ENCODE assay signal across 15 cellular contexts in the genomic region with DNA sequence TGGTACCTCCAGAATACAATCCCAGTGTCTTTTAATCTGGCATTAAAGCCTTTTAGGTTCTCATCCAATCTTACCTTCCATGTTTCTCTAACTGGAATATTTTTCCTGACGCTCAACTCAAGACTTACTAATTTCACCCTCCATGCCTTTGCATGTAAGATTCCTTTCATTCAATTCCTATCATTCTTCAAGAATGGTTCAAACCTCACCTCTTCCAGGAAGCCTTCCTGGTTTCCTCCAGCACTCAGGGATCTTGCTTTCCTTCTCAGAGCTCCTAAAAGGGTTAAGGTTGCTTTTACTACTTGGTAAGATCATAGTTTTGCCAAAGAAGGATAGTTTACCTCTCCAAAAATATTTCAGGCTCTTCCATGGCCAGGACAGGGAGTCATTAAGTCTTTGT.
DNase-seq lines count a peak whose midpoint lies in the region; ATAC-seq and TF ChIP-seq lines count a peak whose summit lies in the region.
"Had no signal": no experiment of that assay in that cellular context is flagged by ENCODE, and none has a peak within 500 bp of the region (broad histone marks: within the 10 kb centered on the region; RNA-seq: fewer than 3 reads in every experiment).

No MANE protein-coding gene starts in this region.

- no peaks in the 10 kb centered on the region for H3K9me3 ChIP-seq in CD8-positive, alpha-beta T cell (ENCODE audit: low read length)
- H3K9me3 ChIP-seq in naive thymus-derived CD4-positive, alpha-beta T cell (ENCODE audit: control insufficient read depth in 2 of 3, low read length in 3 of 3) = no peaks in the 10 kb centered on the region
- H3K9me3 ChIP-seq: BE2C, Peyer's patch had no signal

- TF ChIP-seq CTCF in CD8-positive, alpha-beta T cell (IDR thresholded peaks at IDR 0.05) = no peak

- no peak overlapping the region for H3K4me3 ChIP-seq in CD8-positive, alpha-beta T cell (ENCODE audit: low read depth, low read length)
- H3K4me3 ChIP-seq in naive thymus-derived CD4-positive, alpha-beta T cell (ENCODE audit: low read length) = no peak overlapping the region
- H3K4me3 ChIP-seq: Peyer's patch had no signal

- H3K27me3 ChIP-seq in CD8-positive, alpha-beta T cell (ENCODE audit: insufficient read depth, low read length) = no peaks in the 10 kb centered on the region
- H3K27me3 ChIP-seq in naive thymus-derived CD4-positive, alpha-beta T cell (ENCODE audit: control insufficient read depth in 2 of 2, insufficient read depth in 2 of 2, low read length in 2 of 2) = no peaks in the 10 kb centered on the region
- H3K27me3 ChIP-seq: BE2C, Peyer's patch had no signal

- no peaks in the 10 kb centered on the region for H3K36me3 ChIP-seq in CD8-positive, alpha-beta T cell (ENCODE audit: insufficient read depth, low read length)
- no peaks in the 10 kb centered on the region for H3K36me3 ChIP-seq in naive thymus-derived CD4-positive, alpha-beta T cell (ENCODE audit: control insufficient read depth in 2 of 3, insufficient read depth in 3 of 3, low read length in 3 of 3)
- H3K36me3 ChIP-seq: BE2C, Peyer's patch had no signal

- H3K27ac ChIP-seq in CD8-positive, alpha-beta T cell (ENCODE audit: low read depth, low read length) = no peak overlapping the region
- H3K27ac ChIP-seq in naive thymus-derived CD4-positive, alpha-beta T cell (ENCODE audit: low read depth, low read length) = no peak overlapping the region
- H3K27ac ChIP-seq: Peyer's patch had no signal

- no peaks in the 10 kb centered on the region for H3K9me3 Mint-ChIP-seq in activated CD4-positive, alpha-beta T cell treated with anti-CD3 and anti-CD28 coated beads, Interleukin-2, amount 10 ng/mL, durations not matched to agents 7 days and 5 days
- H3K9me3 Mint-ChIP-seq in CD8-positive, alpha-beta T cell = no peaks in the 10 kb centered on the region
- no peaks in the 10 kb centered on the region for H3K9me3 Mint-ChIP-seq in activated naive CD8-positive, alpha-beta T cell treated with anti-CD3 and anti-CD28 coated beads, Interleukin-2, amount 10 ng/mL, durations not matched to agents 7 days and 5 days
- no peaks in the 10 kb centered on the region for H3K9me3 Mint-ChIP-seq in naive thymus-derived CD4-positive, alpha-beta T cell
- no peaks in the 10 kb centered on the region for H3K9me3 Mint-ChIP-seq in stimulated activated memory B cell treated with anti-CD40 and anti-IgM and Interleukin-4, amounts not matched to agents 10 μg/mL and 1 μg/mL and 100 μg/mL, for 72 hours

- CTCF ChIA-PET in activated CD4-positive, alpha-beta T cell treated with anti-CD3 and anti-CD28 coated beads, Interleukin-2, amount 10 ng/mL, durations not matched to agents 7 days and 5 days (lab: Charles Lee) = interaction anchor here (1.3 to 2.0 kb wide), 2 partner anchors 11 to 33 kb away, joined by 3 to 5 read pairs; no protein-coding TSS in a partner anchor
- CTCF ChIA-PET in CD8-positive, alpha-beta T cell (lab: Charles Lee) = no interaction called here
- CTCF ChIA-PET in naive thymus-derived CD4-positive, alpha-beta T cell (lab: Charles Lee) = interaction anchor here (0.7 to 1.3 kb wide), 2 partner anchors 33 to 205 kb away, joined by 3 to 4 read pairs; no protein-coding TSS in a partner anchor

- intact Hi-C loops in CD8-positive, alpha-beta T cell (cut with DNase I, micrococcal nuclease) = loop anchor here in 1 of 2 experiments (10.0 kb wide), 2 partner anchors 357 to 887 kb away; a partner anchor contains a TSS
- intact Hi-C loops in naive thymus-derived CD4-positive, alpha-beta T cell (cut with micrococcal nuclease) = no loop called here

- H3K4me1 Mint-ChIP-seq in activated CD4-positive, alpha-beta T cell treated with anti-CD3 and anti-CD28 coated beads, Interleukin-2, amount 10 ng/mL, durations not matched to agents 7 days and 5 days = peaks cover 3% of the 10 kb centered on the region
- peaks cover 14% of the 10 kb centered on the region for H3K4me1 Mint-ChIP-seq in CD8-positive, alpha-beta T cell (ENCODE audit: low read depth)
- peaks cover 22% of the 10 kb centered on the region for H3K4me1 Mint-ChIP-seq in activated naive CD8-positive, alpha-beta T cell treated with anti-CD3 and anti-CD28 coated beads, Interleukin-2, amount 10 ng/mL, durations not matched to agents 7 days and 5 days
- peaks cover 0 to 30% (median 0%) of the 10 kb centered on the region in 7 donors for H3K4me1 Mint-ChIP-seq in naive thymus-derived CD4-positive, alpha-beta T cell
- no peaks in the 10 kb centered on the region for H3K4me1 Mint-ChIP-seq in stimulated activated memory B cell treated with anti-CD40 and anti-IgM and Interleukin-4, amounts not matched to agents 10 μg/mL and 1 μg/mL and 100 μg/mL, for 72 hours

- H3K4me1 ChIP-seq in CD8-positive, alpha-beta T cell (ENCODE audit: insufficient read depth, low read length) = peaks cover 51% of the 10 kb centered on the region
- H3K4me1 ChIP-seq in naive thymus-derived CD4-positive, alpha-beta T cell (ENCODE audit: control insufficient read depth in 2 of 2, insufficient read depth in 2 of 2, low read length in 2 of 2) = peaks cover 30 to 48% of the 10 kb centered on the region in 2 donors
- H3K4me1 ChIP-seq: BE2C, Peyer's patch had no signal

- peak overlapping the region; percentile 3 for H3K27ac Mint-ChIP-seq in activated CD4-positive, alpha-beta T cell treated with anti-CD3 and anti-CD28 coated beads, Interleukin-2, amount 10 ng/mL, durations not matched to agents 7 days and 5 days
- H3K27ac Mint-ChIP-seq in CD8-positive, alpha-beta T cell = peak overlapping the region; percentile 37
- H3K27ac Mint-ChIP-seq in activated naive CD8-positive, alpha-beta T cell treated with anti-CD3 and anti-CD28 coated beads, Interleukin-2, amount 10 ng/mL, durations not matched to agents 7 days and 5 days = peak overlapping the region; percentile 40
- peak overlapping the region in 5 of 9 donors; percentile 5 to 96 (median 59) for H3K27ac Mint-ChIP-seq in naive thymus-derived CD4-positive, alpha-beta T cell
- H3K27ac Mint-ChIP-seq in stimulated activated memory B cell treated with anti-CD40 and anti-IgM and Interleukin-4, amounts not matched to agents 10 μg/mL and 1 μg/mL and 100 μg/mL, for 72 hours = no peak overlapping the region

- POLR2A ChIA-PET in activated CD4-positive, alpha-beta T cell treated with anti-CD3 and anti-CD28 coated beads, Interleukin-2, amount 10 ng/mL, durations not matched to agents 7 days and 5 days (lab: Charles Lee) = no interaction called here
- POLR2A ChIA-PET in CD8-positive, alpha-beta T cell (lab: Charles Lee) = interaction anchor here (1.8 kb wide), 1 partner anchor 12 kb away, joined by 5 read pairs; no protein-coding TSS in a partner anchor
- POLR2A ChIA-PET in activated naive CD8-positive, alpha-beta T cell treated with anti-CD3 and anti-CD28 coated beads, Interleukin-2, amount 10 ng/mL, durations not matched to agents 7 days and 5 days (lab: Charles Lee) = interaction anchor here (1.4 kb wide), 1 partner anchor 73 kb away, joined by 5 read pairs; no protein-coding TSS in a partner anchor
- POLR2A ChIA-PET in naive thymus-derived CD4-positive, alpha-beta T cell (lab: Charles Lee) = interaction anchor here (1.1 kb wide), 1 partner anchor 16 kb away, joined by 3 read pairs; no protein-coding TSS in a partner anchor

- no peak for DNase-seq in activated CD4-positive, alpha-beta T cell treated with anti-CD3 and anti-CD28 coated beads, Interleukin-2, amount 10 ng/mL, durations not matched to agents 7 days and 5 days
- DNase-seq in activated CD4-positive, alpha-beta T cell treated with anti-CD3 and anti-CD28 coated beads for 4 hours = no peak
- DNase-seq in CD8-positive, alpha-beta T cell = no peak
- DNase-seq in activated naive CD8-positive, alpha-beta T cell treated with anti-CD3 and anti-CD28 coated beads, Interleukin-2, amount 10 ng/mL, durations not matched to agents 7 days and 5 days = no peak
- DNase-seq in naive thymus-derived CD4-positive, alpha-beta T cell = no peak
- no peak for DNase-seq in SHP77 treated with DMSO at 0.1 percent for 48 hours (lab: John Stamatoyannopoulos, UW)
- DNase-seq: BE2C; DMS79; KBM-7; NCI-H2081 treated with DMSO at 0.1 percent for 48 hours; NCI-H510A; NCI-H748 treated with DMSO at 0.1 percent for 48 hours; NK-92 treated with Interleukin-12 subunit alpha and Interleukin-12 subunit beta, amount 100 ng/mL, for 24 hours; Peyer's patch had no signal

- H3K27me3 Mint-ChIP-seq in activated CD4-positive, alpha-beta T cell treated with anti-CD3 and anti-CD28 coated beads, Interleukin-2, amount 10 ng/mL, durations not matched to agents 7 days and 5 days = no peaks in the 10 kb centered on the region
- no peaks in the 10 kb centered on the region for H3K27me3 Mint-ChIP-seq in CD8-positive, alpha-beta T cell (ENCODE audit: low read depth)
- no peaks in the 10 kb centered on the region for H3K27me3 Mint-ChIP-seq in activated naive CD8-positive, alpha-beta T cell treated with anti-CD3 and anti-CD28 coated beads, Interleukin-2, amount 10 ng/mL, durations not matched to agents 7 days and 5 days
- H3K27me3 Mint-ChIP-seq in naive thymus-derived CD4-positive, alpha-beta T cell = no peaks in the 10 kb centered on the region
- H3K27me3 Mint-ChIP-seq in stimulated activated memory B cell treated with anti-CD40 and anti-IgM and Interleukin-4, amounts not matched to agents 10 μg/mL and 1 μg/mL and 100 μg/mL, for 72 hours = peaks cover 37% of the 10 kb centered on the region

- H3K36me3 Mint-ChIP-seq in activated CD4-positive, alpha-beta T cell treated with anti-CD3 and anti-CD28 coated beads, Interleukin-2, amount 10 ng/mL, durations not matched to agents 7 days and 5 days (ENCODE audit: low read depth) = no peaks in the 10 kb centered on the region
- no peaks in the 10 kb centered on the region for H3K36me3 Mint-ChIP-seq in CD8-positive, alpha-beta T cell
- H3K36me3 Mint-ChIP-seq in activated naive CD8-positive, alpha-beta T cell treated with anti-CD3 and anti-CD28 coated beads, Interleukin-2, amount 10 ng/mL, durations not matched to agents 7 days and 5 days = no peaks in the 10 kb centered on the region
- H3K36me3 Mint-ChIP-seq in naive thymus-derived CD4-positive, alpha-beta T cell = no peaks in the 10 kb centered on the region
- no peaks in the 10 kb centered on the region for H3K36me3 Mint-ChIP-seq in stimulated activated memory B cell treated with anti-CD40 and anti-IgM and Interleukin-4, amounts not matched to agents 10 μg/mL and 1 μg/mL and 100 μg/mL, for 72 hours

- ATAC-seq in CD8-positive, alpha-beta T cell = no peak
- no peak for ATAC-seq in activated naive CD8-positive, alpha-beta T cell treated with anti-CD3 and anti-CD28 coated beads, Interleukin-2, amount 10 ng/mL, durations not matched to agents 7 days and 5 days (ENCODE audit: low read depth)
- no peak for ATAC-seq in naive thymus-derived CD4-positive, alpha-beta T cell
- no peak for ATAC-seq in stimulated activated memory B cell treated with anti-CD40 and anti-IgM and Interleukin-4, amounts not matched to agents 10 μg/mL and 1 μg/mL and 100 μg/mL, for 72 hours

- H3K4me3 Mint-ChIP-seq in activated CD4-positive, alpha-beta T cell treated with anti-CD3 and anti-CD28 coated beads, Interleukin-2, amount 10 ng/mL, durations not matched to agents 7 days and 5 days = no peak overlapping the region
- no peak overlapping the region for H3K4me3 Mint-ChIP-seq in CD8-positive, alpha-beta T cell
- no peak overlapping the region for H3K4me3 Mint-ChIP-seq in activated naive CD8-positive, alpha-beta T cell treated with anti-CD3 and anti-CD28 coated beads, Interleukin-2, amount 10 ng/mL, durations not matched to agents 7 days and 5 days
- peak overlapping the region in 8 of 10 donors; percentile 1 to 80 (median 33) for H3K4me3 Mint-ChIP-seq in naive thymus-derived CD4-positive, alpha-beta T cell
- no peak overlapping the region for H3K4me3 Mint-ChIP-seq in stimulated activated memory B cell treated with anti-CD40 and anti-IgM and Interleukin-4, amounts not matched to agents 10 μg/mL and 1 μg/mL and 100 μg/mL, for 72 hours

Comparison
In these comparisons a context has a peak if more than half of its experiments do, and no peak if none do; other contexts are left out.
1. H3K4me3 Mint-ChIP-seq: peak in naive thymus-derived CD4-positive, alpha-beta T cell (8 of 10); none in activated CD4-positive, alpha-beta T cell treated with anti-CD3 and anti-CD28 coated beads, Interleukin-2, amount 10 ng/mL, durations not matched to agents 7 days and 5 days (single experiment), CD8-positive, alpha-beta T cell (single experiment), activated naive CD8-positive, alpha-beta T cell treated with anti-CD3 and anti-CD28 coated beads, Interleukin-2, amount 10 ng/mL, durations not matched to agents 7 days and 5 days (single experiment) and stimulated activated memory B cell treated with anti-CD40 and anti-IgM and Interleukin-4, amounts not matched to agents 10 μg/mL and 1 μg/mL and 100 μg/mL, for 72 hours (single experiment).